ENCODE assay signal across 2 cellular contexts in genomic region chr6:11142296-11143027, GRCh38.
TF ChIP-seq lines count a peak whose summit lies in the region.

No MANE protein-coding gene starts in this region.

TF ChIP-seq in IMR-90, 13 proteins besides CTCF, POLR2A, EP300 and RAD21:
- TF ChIP-seq MXI1 (IDR thresholded peaks at IDR 0.05; ENCODE audit: borderline replicate concordance, low read depth, low read length), result no peak
- no peak for TF ChIP-seq CEBPB (IDR thresholded peaks at IDR 0.05; ENCODE audit: low read depth, low read length)
- no peak for TF ChIP-seq ELK1 (IDR thresholded peaks at IDR 0.05; ENCODE audit: borderline replicate concordance, low read depth, low read length)
- no peak for TF ChIP-seq RCOR1 (IDR thresholded peaks at IDR 0.05; ENCODE audit: insufficient replicate concordance, low read length)
- no peak for TF ChIP-seq MAFK (IDR thresholded peaks at IDR 0.05; ENCODE audit: low read depth, low read length)

TF ChIP-seq in GM12878, 131 proteins besides CTCF, POLR2A, EP300 and RAD21:
- TF ChIP-seq SPI1 (IDR thresholded peaks at IDR 0.05; ENCODE audit: borderline replicate concordance, insufficient read depth, low read depth, low read length) (peak; percentile 51; the same call in 1 of the 2 replicates), IKZF1 (conservative IDR thresholded peaks at IDR 0.05) (0 out of 2 replicates have a peak, but pooled peaks have one; percentile 30), FOXM1 (IDR thresholded peaks at IDR 0.05; ENCODE audit: low read depth, low read length) (no peak), BCLAF1 (IDR thresholded peaks at IDR 0.05) (no peak), PKNOX1 (IDR thresholded peaks at IDR 0.05) (no peak), CEBPB (IDR thresholded peaks at IDR 0.05; ENCODE audit: borderline replicate concordance in 1 of 2, low read depth in 2 of 2, low read length in 2 of 2) (no peak), DPF2 (IDR thresholded peaks at IDR 0.05) (no peak), MAX (IDR thresholded peaks at IDR 0.05; ENCODE audit: low read depth, low read length) (no peak)
